Comparison of ENCODE assay signal across 9 cellular contexts in the genomic region with DNA sequence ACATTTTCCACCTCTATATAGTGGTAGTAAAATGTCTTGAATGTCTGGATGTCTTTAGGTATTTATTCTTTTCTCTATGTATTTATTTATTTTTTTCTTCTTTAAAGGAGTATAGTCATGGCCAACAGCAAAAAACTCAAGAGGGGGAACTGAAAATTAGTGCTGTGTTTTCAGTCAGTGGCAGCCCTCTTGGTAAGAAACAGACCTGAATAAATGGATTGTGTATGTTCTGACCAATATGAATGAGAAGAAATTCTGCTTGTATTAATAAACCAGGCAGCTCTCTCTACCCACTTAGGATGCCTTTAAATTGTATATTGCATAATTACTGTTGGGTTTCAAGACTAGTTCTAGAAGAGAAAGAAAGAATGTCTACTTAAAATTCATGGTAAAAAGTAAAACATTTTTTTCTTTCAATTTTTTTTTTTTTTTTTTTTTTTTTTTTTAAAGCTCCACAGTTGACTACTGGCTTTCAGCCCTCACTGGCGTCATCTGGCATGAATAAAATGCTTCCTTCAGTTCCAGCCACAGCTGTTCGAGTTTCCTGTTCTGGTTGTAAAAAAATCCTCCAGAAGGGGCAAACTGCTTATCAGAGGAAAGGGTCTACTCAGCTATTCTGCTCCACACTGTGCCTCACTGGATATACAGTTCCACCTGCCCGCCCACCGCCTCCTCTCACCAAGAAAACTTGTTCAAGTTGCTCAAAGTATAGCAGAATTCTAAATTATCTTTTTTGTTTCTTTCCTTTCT.
DNase-seq lines count a peak whose midpoint lies in the region; ATAC-seq and TF ChIP-seq lines count a peak whose summit lies in the region.
"Had no signal": no experiment of that assay in that cellular context is flagged by ENCODE, and none has a peak within 500 bp of the region (broad histone marks: within the 10 kb centered on the region; RNA-seq: fewer than 3 reads in every experiment).

No MANE protein-coding gene starts in this region.

- H3K4me1 Mint-ChIP-seq in natural killer cell = no peaks in the 10 kb centered on the region
- H3K4me1 Mint-ChIP-seq in immature natural killer cell = no peaks in the 10 kb centered on the region
- H3K4me1 Mint-ChIP-seq: activated naive CD8-positive, alpha-beta T cell treated with anti-CD3 and anti-CD28 coated beads, Interleukin-2, amount 10 ng/mL, durations not matched to agents 7 days and 5 days had no signal

- ATAC-seq in natural killer cell (no peak), HG02610 (IDR thresholded peaks at IDR 0.05; ENCODE audit: unreplicated experiment) (no peak)

- H3K4me3 Mint-ChIP-seq in natural killer cell = no peak overlapping the region
- no peak overlapping the region for H3K4me3 Mint-ChIP-seq in immature natural killer cell
- H3K4me3 Mint-ChIP-seq: activated naive CD8-positive, alpha-beta T cell treated with anti-CD3 and anti-CD28 coated beads, Interleukin-2, amount 10 ng/mL, durations not matched to agents 7 days and 5 days had no signal

- H3K27ac Mint-ChIP-seq in natural killer cell = no peak overlapping the region
- H3K27ac Mint-ChIP-seq in immature natural killer cell = no peak overlapping the region
- H3K27ac Mint-ChIP-seq: activated naive CD8-positive, alpha-beta T cell treated with anti-CD3 and anti-CD28 coated beads, Interleukin-2, amount 10 ng/mL, durations not matched to agents 7 days and 5 days had no signal

- H3K36me3 Mint-ChIP-seq in natural killer cell = no peaks in the 10 kb centered on the region
- peaks cover 4 to 9% (median 8%) of the 10 kb centered on the region in 3 donors for H3K36me3 Mint-ChIP-seq in immature natural killer cell

- H3K36me3 ChIP-seq in OCI-LY3 (replicated peaks; ENCODE audit: low read depth, low read length) = no peaks in the 10 kb centered on the region

- H3K27ac ChIP-seq in OCI-LY3 (ENCODE audit: low read length) = peak overlapping the region; percentile 63

- H3K9me3 Mint-ChIP-seq in natural killer cell (no peaks in the 10 kb centered on the region), immature natural killer cell (no peaks in the 10 kb centered on the region)
- H3K9me3 Mint-ChIP-seq: activated naive CD8-positive, alpha-beta T cell treated with anti-CD3 and anti-CD28 coated beads, Interleukin-2, amount 10 ng/mL, durations not matched to agents 7 days and 5 days had no signal

- H4K20me1 ChIP-seq in OCI-LY3 (ENCODE audit: insufficient read depth, low read length) = no peaks in the 10 kb centered on the region

- H3K9ac ChIP-seq in OCI-LY3 (ENCODE audit: low read length) = no peak overlapping the region

- H3K27me3 Mint-ChIP-seq in natural killer cell (ENCODE audit: low read depth in 2 of 2) (no peaks in the 10 kb centered on the region), immature natural killer cell (ENCODE audit: low read depth in 3 of 3) (no peaks in the 10 kb centered on the region)
- H3K27me3 Mint-ChIP-seq: activated naive CD8-positive, alpha-beta T cell treated with anti-CD3 and anti-CD28 coated beads, Interleukin-2, amount 10 ng/mL, durations not matched to agents 7 days and 5 days had no signal

- H3K9me3 ChIP-seq in OCI-LY3 (ENCODE audit: insufficient read depth, low read length) = no peaks in the 10 kb centered on the region

- H3K4me3 ChIP-seq in OCI-LY3 (ENCODE audit: low read length) = no peak overlapping the region
- H3K4me3 ChIP-seq in fibroblast of pulmonary artery (replicated peaks; ENCODE audit: low read depth, low read length) = no peak overlapping the region

- DNase-seq in ELF-1 (ENCODE audit: low read depth, low spot score) = peak; percentile 18
- DNase-seq in fibroblast of pulmonary artery (ENCODE audit: low read depth) = peak; percentile 90
- peak; percentile 94 for DNase-seq in pons (ENCODE audit: low spot score)
- DNase-seq in natural killer cell = no peak
- DNase-seq in NCI-H1417 treated with DMSO at 0.1 percent for 48 hours (lab: John Stamatoyannopoulos, UW) = no peak
- no peak for DNase-seq in immature natural killer cell
- DNase-seq: activated naive CD8-positive, alpha-beta T cell treated with anti-CD3 and anti-CD28 coated beads, Interleukin-2, amount 10 ng/mL, durations not matched to agents 7 days and 5 days had no signal

- H3K4me1 ChIP-seq in OCI-LY3 (ENCODE audit: low read length) = peaks cover 37% of the 10 kb centered on the region

- H3K4me2 ChIP-seq in OCI-LY3 (ENCODE audit: low read length) = peak overlapping the region; percentile 25

- TF ChIP-seq CTCF in OCI-LY3 (IDR thresholded peaks at IDR 0.05; ENCODE audit: low read depth, low read length) = no peak
- TF ChIP-seq CTCF in fibroblast of pulmonary artery (IDR thresholded peaks at IDR 0.05; ENCODE audit: low read length, missing control alignments) = no peak
- TF ChIP-seq CTCF in natural killer cell (IDR thresholded peaks at IDR 0.05) = no peak

- intact Hi-C loops in natural killer cell (cut with micrococcal nuclease) = no loop called here

- no peak overlapping the region for H2AFZ ChIP-seq in OCI-LY3 (ENCODE audit: low read depth, low read length)

- no peaks in the 10 kb centered on the region for H3K27me3 ChIP-seq in OCI-LY3 (ENCODE audit: low read depth, low read length)

- no peaks in the 10 kb centered on the region for H3K79me2 ChIP-seq in OCI-LY3 (ENCODE audit: low read length)

Comparison
In these comparisons a context has a peak if more than half of its experiments do, and no peak if none do; other contexts are left out.
1. DNase-seq: peak in ELF-1 (single experiment), fibroblast of pulmonary artery (single experiment) and pons (single experiment); none in natural killer cell (single experiment), NCI-H1417 treated with DMSO at 0.1 percent for 48 hours (single experiment) and immature natural killer cell (0 of 3).